7 cellular contexts compared by ENCODE assay signal in genomic region chr12:108039794-108040193, GRCh38.
"Had no signal": no experiment of that assay in that cellular context is flagged by ENCODE, and none has a peak within 500 bp of the region (broad histone marks: within the 10 kb centered on the region; RNA-seq: fewer than 3 reads in every experiment).

No MANE protein-coding gene starts in this region.

- DNase-seq: IMR-90, KBM-7, KG1 had no signal

- FAIRE-seq: HepG2, HTR-8/SVneo had no signal

- H3K27ac ChIP-seq: HL-60 had no signal

- ATAC-seq: HepG2 had no signal

- H3K9me3 Mint-ChIP-seq: IgD-negative memory B cell had no signal

- H3K27ac Mint-ChIP-seq: IgD-negative memory B cell had no signal

- H3K4me3 Mint-ChIP-seq: IgD-negative memory B cell had no signal

- H3K4me1 Mint-ChIP-seq: IgD-negative memory B cell had no signal

- H3K36me3 Mint-ChIP-seq: IgD-negative memory B cell had no signal
